Comparison of ENCODE assay signal across 11 cellular contexts in the genomic region with DNA sequence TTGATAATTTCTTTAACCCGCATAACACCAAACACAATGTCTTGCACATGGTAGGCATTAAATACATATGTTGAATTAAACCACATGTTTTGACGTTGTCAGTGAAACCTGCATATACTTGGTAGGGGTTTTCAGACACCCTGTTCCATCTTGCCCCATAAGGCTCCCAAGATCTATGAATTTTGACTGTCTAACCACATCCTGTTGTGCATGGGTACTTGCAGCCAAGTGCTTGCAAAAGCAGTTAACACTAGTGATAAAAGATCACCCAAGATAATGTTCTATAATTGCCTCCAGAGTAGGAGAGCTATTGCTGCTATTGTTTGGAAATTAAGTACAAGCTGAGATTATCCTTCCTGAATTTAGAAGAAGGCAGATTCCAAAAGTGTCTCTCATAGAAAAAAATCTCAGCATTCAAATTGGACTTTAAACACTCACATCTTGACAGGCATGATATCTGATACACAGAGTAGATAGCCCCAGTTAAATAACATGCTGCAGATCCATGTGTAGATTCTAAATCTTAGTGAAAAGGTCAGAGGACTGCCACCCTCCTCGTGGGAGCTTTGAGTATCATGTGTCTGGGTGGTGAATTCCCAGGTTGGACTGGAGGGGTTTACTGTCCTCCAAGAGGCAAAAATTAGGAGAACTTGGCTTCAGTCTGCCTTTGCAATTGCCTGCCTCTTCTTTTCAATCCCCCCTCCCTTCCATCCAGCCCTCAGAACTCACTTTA. TPM values are rescaled to one million over a fixed set of nuclear protein-coding genes. Genes with fewer than 3 reads are reported as not detected.
DNase-seq lines count a peak whose midpoint lies in the region; ATAC-seq and TF ChIP-seq lines count a peak whose summit lies in the region.
"Had no signal": no experiment of that assay in that cellular context is flagged by ENCODE, and none has a peak within 500 bp of the region (broad histone marks: within the 10 kb centered on the region; RNA-seq: fewer than 3 reads in every experiment).

No MANE protein-coding gene starts in this region.

- peak; percentile 72 for ATAC-seq in GM18498 (IDR thresholded peaks at IDR 0.05; ENCODE audit: unreplicated experiment)
- peak; percentile 79 for ATAC-seq in HG02852 (IDR thresholded peaks at IDR 0.05; ENCODE audit: unreplicated experiment)
- ATAC-seq in activated CD8-positive, alpha-beta T cell treated with anti-CD3 and anti-CD28 coated beads, Interleukin-2, amount 10 ng/mL, durations not matched to agents 7 days and 5 days = peak; percentile 93
- ATAC-seq in natural killer cell = peak; percentile 86 to 91 (median 89)

- H3K9me3 Mint-ChIP-seq in activated CD8-positive, alpha-beta T cell treated with anti-CD3 and anti-CD28 coated beads, Interleukin-2, amount 10 ng/mL, durations not matched to agents 7 days and 5 days (ENCODE audit: insufficient read depth) = peaks cover 4% of the 10 kb centered on the region
- H3K9me3 Mint-ChIP-seq in natural killer cell (peaks cover 0 to 2% of the 10 kb centered on the region in 2 donors), Calu3 (ENCODE audit: low read depth, unreplicated experiment) (no peaks in the 10 kb centered on the region)

- intact Hi-C loops in natural killer cell (cut with micrococcal nuclease) = loop anchor here (2.0 kb wide), 1 partner anchor 317 kb away; no protein-coding TSS in a partner anchor
- intact Hi-C loops in Calu3 (cut with micrococcal nuclease; ENCODE audit: unreplicated experiment) = no loop called here

- peaks cover 9% of the 10 kb centered on the region for H3K36me3 Mint-ChIP-seq in activated CD8-positive, alpha-beta T cell treated with anti-CD3 and anti-CD28 coated beads, Interleukin-2, amount 10 ng/mL, durations not matched to agents 7 days and 5 days (ENCODE audit: low read depth)
- H3K36me3 Mint-ChIP-seq in natural killer cell (no peaks in the 10 kb centered on the region), Calu3 (ENCODE audit: insufficient read depth, unreplicated experiment) (no peaks in the 10 kb centered on the region)

- no peak for TF ChIP-seq CTCF in natural killer cell (IDR thresholded peaks at IDR 0.05)
- TF ChIP-seq CTCF in Calu3 (IDR thresholded peaks at IDR 0.05; ENCODE audit: unreplicated experiment) = no peak

- no peaks in the 10 kb centered on the region for H3K27me3 Mint-ChIP-seq in activated CD8-positive, alpha-beta T cell treated with anti-CD3 and anti-CD28 coated beads, Interleukin-2, amount 10 ng/mL, durations not matched to agents 7 days and 5 days (ENCODE audit: low read depth)
- H3K27me3 Mint-ChIP-seq in natural killer cell (ENCODE audit: low read depth in 2 of 2) (peaks cover 0 to 8% of the 10 kb centered on the region in 2 donors), Calu3 (ENCODE audit: unreplicated experiment) (peaks cover 22% of the 10 kb centered on the region)

- CTCF ChIA-PET in activated CD8-positive, alpha-beta T cell treated with anti-CD3 and anti-CD28 coated beads, Interleukin-2, amount 10 ng/mL, durations not matched to agents 7 days and 5 days (lab: Charles Lee) = interaction anchor here (0.8 to 5.4 kb wide), 19 partner anchors 8 to 769 kb away, joined by 3 to 98 read pairs (median 7); a partner anchor contains a TSS
- CTCF ChIA-PET in Calu3 (lab: Charles Lee) = no interaction called here

- H3K4me3 Mint-ChIP-seq in activated CD8-positive, alpha-beta T cell treated with anti-CD3 and anti-CD28 coated beads, Interleukin-2, amount 10 ng/mL, durations not matched to agents 7 days and 5 days = peak overlapping the region; percentile 13
- H3K4me3 Mint-ChIP-seq in natural killer cell (peak overlapping the region; percentile 77), Calu3 (ENCODE audit: low read depth, unreplicated experiment) (no peak overlapping the region)

- BruUV-seq in Calu3 (replicated peaks; lab: Mats Ljungman, UMichigan) = no TSS peak

- DNase-seq in activated CD8-positive, alpha-beta T cell treated with anti-CD3 and anti-CD28 coated beads, Interleukin-2, amount 10 ng/mL, durations not matched to agents 7 days and 5 days = peak; percentile 66
- DNase-seq in natural killer cell (no peak), T1000 (lab: John Stamatoyannopoulos, UW) (no peak), HT-29 (ENCODE audit: low spot score) (no peak), OCI-M2 (lab: John Stamatoyannopoulos, UW; ENCODE audit: unreplicated experiment) (no peak), Calu3 (no peak)
- DNase-seq: foreskin melanocyte, uterus had no signal

- POLR2A ChIA-PET in activated CD8-positive, alpha-beta T cell treated with anti-CD3 and anti-CD28 coated beads, Interleukin-2, amount 10 ng/mL, durations not matched to agents 7 days and 5 days (lab: Charles Lee) = interaction anchor here (0.6 to 1.2 kb wide), 4 partner anchors 10 to 154 kb away, joined by 3 to 4 read pairs (median 3); no protein-coding TSS in a partner anchor

- peaks cover 40% of the 10 kb centered on the region for H3K4me1 Mint-ChIP-seq in activated CD8-positive, alpha-beta T cell treated with anti-CD3 and anti-CD28 coated beads, Interleukin-2, amount 10 ng/mL, durations not matched to agents 7 days and 5 days (ENCODE audit: low read depth)
- H3K4me1 Mint-ChIP-seq in natural killer cell (peaks cover 27 to 33% of the 10 kb centered on the region in 2 donors), Calu3 (ENCODE audit: low read depth, unreplicated experiment) (peaks cover 15% of the 10 kb centered on the region)

- peak overlapping the region; percentile 78 for H3K27ac Mint-ChIP-seq in activated CD8-positive, alpha-beta T cell treated with anti-CD3 and anti-CD28 coated beads, Interleukin-2, amount 10 ng/mL, durations not matched to agents 7 days and 5 days
- H3K27ac Mint-ChIP-seq in natural killer cell = peak overlapping the region; percentile 76 to 78
- no peak overlapping the region for H3K27ac Mint-ChIP-seq in Calu3 (ENCODE audit: unreplicated experiment)

RNA-seq across cellular contexts. Expression of a gene that starts 25.8 kb away (rescaled TPM):
- not detected for total RNA-seq in activated CD8-positive, alpha-beta T cell treated with anti-CD3 and anti-CD28 coated beads, Interleukin-2, amount 10 ng/mL, durations not matched to agents 7 days and 5 days
- total RNA-seq in natural killer cell (not detected), Calu3 (2022) (not detected in 2 replicates)
- not detected in 2 replicates for total RNA-seq in HT-29 (2014; rRNA removed; shearing (Covaris generic))
- total RNA-seq: posterior vena cava, uterus had no signal

RNA-seq across cellular contexts. Expression of a gene that starts 59.2 kb away (rescaled TPM):
- 10 to 100 TPM; 16.0 to 16.5 TPM for total RNA-seq in activated CD8-positive, alpha-beta T cell treated with anti-CD3 and anti-CD28 coated beads, Interleukin-2, amount 10 ng/mL, durations not matched to agents 7 days and 5 days
- total RNA-seq in natural killer cell (10 to 100 TPM; 15.6 to 31.2 (median 23.7) TPM), Calu3 (2022) (21.0 and 25.6 TPM in 2 replicates)
- total RNA-seq in HT-29 (2014; rRNA removed; shearing (Covaris generic)) = 9.5 and 11.6 TPM in 2 replicates

RNA-seq across cellular contexts. Expression of a gene that starts 59.3 kb away (rescaled TPM):
- total RNA-seq in activated CD8-positive, alpha-beta T cell treated with anti-CD3 and anti-CD28 coated beads, Interleukin-2, amount 10 ng/mL, durations not matched to agents 7 days and 5 days = 1 to 10 TPM; 1.9 to 2.2 TPM
- total RNA-seq in natural killer cell (1 to 10 TPM in 1 of 3 donors, under 1 TPM in 2; 0.97 to 1.1 (median 0.99) TPM), Calu3 (2022) (13.0 TPM in 2 replicates)
- total RNA-seq in HT-29 (2014; rRNA removed; shearing (Covaris generic)) = 0.20 and 0.89 TPM in 2 replicates
